In genomic region chr11:65492387-65492636, GRCh38 we compare ENCODE assay signal across 9 cellular contexts. TPM values are rescaled to one million over a fixed set of nuclear protein-coding genes. Genes with fewer than 3 reads are reported as not detected.
DNase-seq lines count a peak whose midpoint lies in the region; ATAC-seq and TF ChIP-seq lines count a peak whose summit lies in the region.
"Had no signal": no experiment of that assay in that cellular context is flagged by ENCODE, and none has a peak within 500 bp of the region (broad histone marks: within the 10 kb centered on the region; RNA-seq: fewer than 3 reads in every experiment).

No MANE protein-coding gene starts in this region.

- H3K36me3 Mint-ChIP-seq in glutamatergic neuron (ENCODE audit: unreplicated experiment): no peaks in the 10 kb centered on the region

- peak overlapping the region; percentile 92 for H3K9ac ChIP-seq in smooth muscle cell (ENCODE audit: low read depth)

- peak overlapping the region; percentile 98 for H3K27ac ChIP-seq in smooth muscle cell (ENCODE audit: low read depth)

- H3K4me1 ChIP-seq in smooth muscle cell (ENCODE audit: low read depth): peaks cover 78% of the 10 kb centered on the region

- peak overlapping the region; percentile 78 for H3K4me3 Mint-ChIP-seq in glutamatergic neuron (ENCODE audit: unreplicated experiment)

- H2AFZ ChIP-seq in smooth muscle cell (ENCODE audit: low read depth): no peak overlapping the region

- H3K36me3 ChIP-seq in smooth muscle cell (ENCODE audit: low read depth): no peaks in the 10 kb centered on the region

- intact Hi-C loops in left colon (cut with DNase I, micrococcal nuclease): loop anchor here in 1 of 2 donors (2.0 kb wide), 1 partner anchor 16 kb away; no protein-coding TSS in a partner anchor

- H3K4me3 ChIP-seq in smooth muscle cell: no peak overlapping the region

- in situ Hi-C loops in GM13977 (cut with MboI; ENCODE audit: low pct_unique_long_range_greater_than_20kb, low sequenced_read_pairs, unreplicated experiment): no loop called here

- H3K79me2 ChIP-seq in smooth muscle cell (ENCODE audit: low read depth): peaks cover 24% of the 10 kb centered on the region

- no peak for ATAC-seq in SK-N-SH treated with all-trans-retinoic acid at 6 μM for 48 hours
- ATAC-seq in HG03354 (IDR thresholded peaks at IDR 0.05; ENCODE audit: poor library complexity, severe bottlenecking, unreplicated experiment): no peak
- ATAC-seq in left colon: no peak
- no peak for ATAC-seq in GM21619 (IDR thresholded peaks at IDR 0.05; ENCODE audit: unreplicated experiment)

- H3K9me3 ChIP-seq in smooth muscle cell (replicated peaks; ENCODE audit: low read depth): no peaks in the 10 kb centered on the region

- H3K27me3 ChIP-seq in smooth muscle cell (ENCODE audit: low read depth): no peaks in the 10 kb centered on the region

- H3K4me1 Mint-ChIP-seq in glutamatergic neuron (ENCODE audit: low read depth, unreplicated experiment): peaks cover 65% of the 10 kb centered on the region

- peak overlapping the region; percentile 99 for H3K27ac Mint-ChIP-seq in glutamatergic neuron (ENCODE audit: unreplicated experiment)

- H3F3A ChIP-seq in smooth muscle cell (ENCODE audit: low read depth): peaks cover 56% of the 10 kb centered on the region

- TF ChIP-seq CTCF in GM12874 (IDR thresholded peaks at IDR 0.05; ENCODE audit: insufficient read depth, low read depth, low read length): 0 out of 2 replicates have a peak, but pooled peaks have one; percentile 4
- TF ChIP-seq CTCF in glutamatergic neuron (IDR thresholded peaks at IDR 0.05; ENCODE audit: partially characterized antibody, unreplicated experiment): no peak
- TF ChIP-seq CTCF in smooth muscle cell (IDR thresholded peaks at IDR 0.05; ENCODE audit: borderline replicate concordance, insufficient read depth, poor library complexity, severe bottlenecking): no peak
- TF ChIP-seq CTCF in GM13977 (IDR thresholded peaks at IDR 0.05; ENCODE audit: extremely low read depth, insufficient read depth, missing control alignments): no peak

- 67% methylated on average over 4 of the region's 4 CpGs for WGBS in smooth muscle cell (ENCODE audit: low lambda C conversion rate)

- peaks cover 19% of the 10 kb centered on the region for H3K27me3 Mint-ChIP-seq in glutamatergic neuron (ENCODE audit: unreplicated experiment)

- no peaks in the 10 kb centered on the region for H4K20me1 ChIP-seq in smooth muscle cell (ENCODE audit: low read depth)

- DNase-seq in glutamatergic neuron (no peak), smooth muscle cell (lab: John Stamatoyannopoulos, UW; ENCODE audit: unreplicated experiment) (no peak), GM13977 (ENCODE audit: low spot score) (no peak), left colon (no peak)
- DNase-seq: stimulated activated naive CD4-positive, alpha-beta T cell had no signal

- peak overlapping the region; percentile 77 for H3K4me2 ChIP-seq in smooth muscle cell

- H3K9me3 Mint-ChIP-seq in glutamatergic neuron (ENCODE audit: unreplicated experiment): peaks cover 22% of the 10 kb centered on the region

TF ChIP-seq in SK-N-SH treated with all-trans-retinoic acid at 6 μM for 48 hours, 23 proteins besides CTCF, POLR2A, EP300 and RAD21:
- TF ChIP-seq CREB5 (CRISPR knock-in tag; IDR thresholded peaks at IDR 0.05; ENCODE audit: low read depth) (no peak), CSRNP3 (CRISPR knock-in tag; IDR thresholded peaks at IDR 0.05) (no peak), CSDC2 (CRISPR knock-in tag; IDR thresholded peaks at IDR 0.05) (peak; percentile 87), TCF4 (CRISPR knock-in tag; IDR thresholded peaks at IDR 0.05; ENCODE audit: borderline replicate concordance) (no peak), ZNF70 (CRISPR knock-in tag; IDR thresholded peaks at IDR 0.05) (no peak)

RNA-seq across cellular contexts. Expression of gene MALAT1, which starts 6.5 kb away (rescaled TPM):
- total RNA-seq in glutamatergic neuron (ENCODE audit: unreplicated experiment): 18,218 TPM
- 7,019 and 7,386 TPM in 2 replicates for total RNA-seq in smooth muscle cell
- polyA plus RNA-seq in smooth muscle cell: 6,158 and 16,096 TPM in 2 replicates
- 1,000 to 10,000 TPM; 7,483 to 9,013 TPM for total RNA-seq in left colon

RNA-seq across cellular contexts. Expression of gene SCYL1, which starts 32.6 kb away (rescaled TPM):
- total RNA-seq in glutamatergic neuron (ENCODE audit: unreplicated experiment) (80.0 TPM), smooth muscle cell (66.6 and 90.8 TPM in 2 replicates), left colon (10 to 100 TPM; 58.4 to 70.8 TPM)
- 108 and 123 TPM in 2 replicates for polyA plus RNA-seq in smooth muscle cell
